ENCODE assay signal across 11 cellular contexts in the genomic region with DNA sequence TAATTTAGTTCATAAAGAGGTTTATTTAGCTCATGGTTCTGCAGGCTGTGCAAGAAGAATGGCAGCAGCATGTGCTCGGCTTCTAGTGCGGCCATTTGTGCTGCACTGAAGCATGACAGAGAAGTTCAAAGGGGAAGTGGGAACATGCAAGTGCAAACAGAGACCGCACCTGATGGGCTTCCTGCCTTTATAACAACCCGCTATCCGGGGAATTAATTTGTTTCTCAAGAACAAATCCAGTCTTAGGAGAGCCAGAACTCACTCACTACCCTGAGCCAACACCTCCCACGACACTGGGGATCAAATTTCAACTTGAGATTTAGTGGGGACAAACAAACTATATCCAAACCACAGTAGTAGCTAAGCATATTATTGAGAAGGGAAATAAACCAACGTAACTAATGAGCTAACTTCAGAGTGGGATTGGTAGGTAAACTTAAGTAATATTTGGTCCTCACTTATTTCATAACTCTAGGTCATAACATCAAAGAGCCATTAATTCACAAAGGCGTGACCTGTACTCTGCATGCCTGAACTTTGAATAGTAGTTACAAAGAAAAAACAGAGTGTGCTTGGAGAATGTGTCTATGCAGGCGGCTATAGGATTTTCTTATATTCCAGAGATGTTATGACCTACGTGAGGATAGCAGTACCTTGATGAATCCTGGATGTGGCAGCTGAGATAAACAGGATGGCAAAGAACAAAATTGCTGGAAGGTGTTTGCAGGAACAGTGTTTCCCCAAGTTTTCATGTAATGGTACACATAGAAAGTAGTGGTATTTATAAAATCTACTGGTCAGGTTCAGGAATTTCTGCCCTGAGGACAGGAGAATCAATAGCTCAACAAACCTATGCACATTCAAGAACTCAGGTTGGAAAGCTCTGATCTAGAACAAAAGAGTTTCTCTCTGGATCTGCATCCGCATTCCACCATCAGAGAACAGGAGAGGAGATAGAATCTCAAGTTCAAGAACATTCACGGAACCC.
DNase-seq lines count a peak whose midpoint lies in the region; ATAC-seq and TF ChIP-seq lines count a peak whose summit lies in the region.
"Had no signal": no experiment of that assay in that cellular context is flagged by ENCODE, and none has a peak within 500 bp of the region (broad histone marks: within the 10 kb centered on the region; RNA-seq: fewer than 3 reads in every experiment).

No MANE protein-coding gene starts in this region.

- peak overlapping the region in 4 of 11 experiments; percentile 0 to 25 (median 10); a peak in 4 of 22 replicates for H3K27ac ChIP-seq in BLaER1 treated with 17β-estradiol and CSF1 and Interleukin-3, amounts not matched to agents 10 nM and 100 nM
- H3K27ac ChIP-seq in endodermal cell (ENCODE audit: low read depth, low read length): no peak overlapping the region
- H3K27ac ChIP-seq: cardiac muscle cell had no signal

- no peak for TF ChIP-seq CTCF in endodermal cell (conservative IDR thresholded peaks at IDR 0.05)

- DNase-seq in RPMI7951 (ENCODE audit: low read depth): peak; percentile 15
- no peak for DNase-seq in endodermal cell
- DNase-seq in foreskin melanocyte: no peak
- DNase-seq in epidermal melanocyte (ENCODE audit: insufficient read length, low spot score): no peak
- DNase-seq: CD4-positive, CD25-positive, alpha-beta regulatory T cell had no signal

- no peaks in the 10 kb centered on the region for H3K36me3 Mint-ChIP-seq in endodermal cell (ENCODE audit: low read depth)
- H3K36me3 Mint-ChIP-seq: CD4-positive, CD25-positive, alpha-beta regulatory T cell; natural killer cell treated with Interleukin-12 subunit alpha and Interleukin-12 subunit beta and Interleukin-15 and Interleukin-18, amount 100 ng/mL, for 72 hours had no signal

- no peak overlapping the region for H3K27ac Mint-ChIP-seq in endodermal cell
- H3K27ac Mint-ChIP-seq: CD4-positive, CD25-positive, alpha-beta regulatory T cell had no signal

- H3K4me3 ChIP-seq in BLaER1 treated with 17β-estradiol and CSF1 and Interleukin-3, amounts not matched to agents 10 nM and 100 nM: no peak overlapping the region
- no peak overlapping the region for H3K4me3 ChIP-seq in endodermal cell (ENCODE audit: low read length)
- H3K4me3 ChIP-seq: cardiac muscle cell had no signal

- H3K27me3 ChIP-seq in BLaER1 treated with 17β-estradiol and CSF1 and Interleukin-3, amounts not matched to agents 10 nM and 100 nM: no peaks in the 10 kb centered on the region
- no peaks in the 10 kb centered on the region for H3K27me3 ChIP-seq in endodermal cell (ENCODE audit: control insufficient read depth, insufficient read depth, low read length, poor library complexity, severe bottlenecking)
- H3K27me3 ChIP-seq: cardiac muscle cell had no signal

- H3K9ac ChIP-seq in BLaER1 treated with 17β-estradiol and CSF1 and Interleukin-3, amounts not matched to agents 10 nM and 100 nM: no peak overlapping the region
- H3K9ac ChIP-seq in endodermal cell (ENCODE audit: extremely low read depth, low read length, poor library complexity, severe bottlenecking): no peak overlapping the region

- no peak overlapping the region for H3K4me3 Mint-ChIP-seq in endodermal cell
- H3K4me3 Mint-ChIP-seq: CD4-positive, CD25-positive, alpha-beta regulatory T cell; natural killer cell treated with Interleukin-12 subunit alpha and Interleukin-12 subunit beta and Interleukin-15 and Interleukin-18, amount 100 ng/mL, for 72 hours had no signal

- peaks cover 9 to 21% (median 10%) of the 10 kb centered on the region in 11 experiments for H3K9me3 ChIP-seq in BLaER1 treated with 17β-estradiol and CSF1 and Interleukin-3, amounts not matched to agents 10 nM and 100 nM (replicated peaks in 1 of 11)
- H3K9me3 ChIP-seq in endodermal cell (ENCODE audit: control insufficient read depth, low read length): no peaks in the 10 kb centered on the region

- peaks cover 12% of the 10 kb centered on the region for H3K27me3 Mint-ChIP-seq in endodermal cell (ENCODE audit: insufficient read depth)

- H3K4me2 ChIP-seq in BLaER1 treated with 17β-estradiol and CSF1 and Interleukin-3, amounts not matched to agents 10 nM and 100 nM: peak overlapping the region; percentile 3 to 69 (median 61); a peak in 21 of 22 replicates

- no peaks in the 10 kb centered on the region for H4K20me1 ChIP-seq in BLaER1 treated with 17β-estradiol and CSF1 and Interleukin-3, amounts not matched to agents 10 nM and 100 nM

- H3K4me1 Mint-ChIP-seq in endodermal cell: peaks cover 19% of the 10 kb centered on the region
- H3K4me1 Mint-ChIP-seq: CD4-positive, CD25-positive, alpha-beta regulatory T cell had no signal

- no peaks in the 10 kb centered on the region for H3K36me3 ChIP-seq in BLaER1 treated with 17β-estradiol and CSF1 and Interleukin-3, amounts not matched to agents 10 nM and 100 nM
- no peaks in the 10 kb centered on the region for H3K36me3 ChIP-seq in endodermal cell (ENCODE audit: control insufficient read depth, insufficient read depth, low read length)
- H3K36me3 ChIP-seq: cardiac muscle cell had no signal

- WGBS in endodermal cell (ENCODE audit: insufficient coverage in 1 of 2, insufficient read length in 1 of 2), 2 experiments: 86 to 93% methylated on average over 7 to 11 of the region's 12 CpGs

- peaks cover 11 to 37% (median 28%) of the 10 kb centered on the region in 10 experiments for H3K4me1 ChIP-seq in BLaER1 treated with 17β-estradiol and CSF1 and Interleukin-3, amounts not matched to agents 10 nM and 100 nM
- no peaks in the 10 kb centered on the region for H3K4me1 ChIP-seq in endodermal cell (ENCODE audit: control insufficient read depth, insufficient read depth, low read length)

- ATAC-seq in GM19397 (IDR thresholded peaks at IDR 0.05; ENCODE audit: unreplicated experiment) (peak; percentile 96), HG03280 (IDR thresholded peaks at IDR 0.05; ENCODE audit: unreplicated experiment) (peak; percentile 92), HG02840 (IDR thresholded peaks at IDR 0.05; ENCODE audit: low FRiP score, unreplicated experiment) (no peak)
- ATAC-seq: natural killer cell treated with Interleukin-12 subunit alpha and Interleukin-12 subunit beta and Interleukin-15 and Interleukin-18, amount 100 ng/mL, for 72 hours had no signal

- H3K9me3 Mint-ChIP-seq in endodermal cell: peaks cover 11% of the 10 kb centered on the region
- H3K9me3 Mint-ChIP-seq: natural killer cell treated with Interleukin-12 subunit alpha and Interleukin-12 subunit beta and Interleukin-15 and Interleukin-18, amount 100 ng/mL, for 72 hours had no signal
